ENCODE assay signal across 15 cellular contexts in genomic region chr4:176790398-176790797, GRCh38. TPM values are rescaled to one million over a fixed set of nuclear protein-coding genes. Genes with fewer than 3 reads are reported as not detected.
DNase-seq lines count a peak whose midpoint lies in the region; ATAC-seq, FAIRE-seq and TF ChIP-seq lines count a peak whose summit lies in the region.
"Had no signal": no experiment of that assay in that cellular context is flagged by ENCODE, and none has a peak within 500 bp of the region (broad histone marks: within the 10 kb centered on the region; RNA-seq: fewer than 3 reads in every experiment).

No MANE protein-coding gene starts in this region.

- no peak for ATAC-seq in GM21825 (IDR thresholded peaks at IDR 0.05; ENCODE audit: unreplicated experiment)
- ATAC-seq in GM19455 (IDR thresholded peaks at IDR 0.05; ENCODE audit: unreplicated experiment), result no peak

- no peak overlapping the region for H3K27ac Mint-ChIP-seq in nephron
- H3K27ac Mint-ChIP-seq in activated T-cell treated with anti-CD3 and anti-CD28 coated beads, Interleukin-2, amount 50 U/mL, for 24 hours, result no peak overlapping the region
- H3K27ac Mint-ChIP-seq: activated CD8-positive, alpha-beta T cell treated with anti-CD3 and anti-CD28 coated beads for 36 hours; stimulated activated effector memory CD8-positive, alpha-beta T cell treated with anti-CD3 and anti-CD28 coated beads, Interleukin-12 subunit alpha, Interleukin-12 subunit beta, amount 100 ng/mL, for 72 hours had no signal

- peaks cover 42% of the 10 kb centered on the region for H3K27me3 Mint-ChIP-seq in nephron (ENCODE audit: low read depth)
- H3K27me3 Mint-ChIP-seq in activated T-cell treated with anti-CD3 and anti-CD28 coated beads, Interleukin-2, amount 50 U/mL, for 24 hours, result peaks cover 50% of the 10 kb centered on the region

- peak overlapping the region; percentile 88 for H3K27ac ChIP-seq in ACC112 (ENCODE audit: low read depth, low read length)
- peak overlapping the region; percentile 23 for H3K27ac ChIP-seq in endothelial cell of umbilical vein (ENCODE audit: insufficient read depth, low read depth, low read length)
- H3K27ac ChIP-seq in neuronal stem cell (replicated peaks; ENCODE audit: low read length), result no peak overlapping the region
- H3K27ac ChIP-seq: ascending aorta had no signal

- no peak overlapping the region for H2BK12ac ChIP-seq in neuronal stem cell (ENCODE audit: low read length)

- WGBS in neuronal stem cell (ENCODE audit: extremely low coverage in 2 of 2, insufficient read length in 2 of 2, insufficient replicate concordance in 1 of 2), 2 donors, result 100% methylated on average over 2 of the region's 4 CpGs; no CpG with 5 or more reads in 1 of the 2 donors

- no peak for TF ChIP-seq POLR2A in endothelial cell of umbilical vein (IDR thresholded peaks at IDR 0.05; ENCODE audit: low read depth, low read length)

- no peaks in the 10 kb centered on the region for H4K20me1 ChIP-seq in endothelial cell of umbilical vein (replicated peaks; ENCODE audit: control insufficient read depth, extremely low read depth, insufficient read depth, low read length)

- FAIRE-seq in RCC 7860 (lab: Jason Lieb, UNC) (peak; percentile 16), endothelial cell of umbilical vein (lab: Jason Lieb, UNC) (no peak)

- no peak overlapping the region for H3K4ac ChIP-seq in neuronal stem cell (ENCODE audit: low read length)

- no peak overlapping the region for H2BK120ac ChIP-seq in neuronal stem cell (ENCODE audit: low read depth, low read length)

- POLR2A ChIA-PET in endothelial cell of umbilical vein (lab: Charles Lee), result no interaction called here

- no peak overlapping the region for H2BK5ac ChIP-seq in neuronal stem cell (ENCODE audit: low read length)

- no peak overlapping the region for H4K8ac ChIP-seq in neuronal stem cell (ENCODE audit: low read depth, low read length)

- H3K9me3 ChIP-seq in endothelial cell of umbilical vein (replicated peaks; ENCODE audit: control insufficient read depth, insufficient read depth, low read length) (no peaks in the 10 kb centered on the region), neuronal stem cell (replicated peaks in 1 of 2; ENCODE audit: control insufficient read depth in 2 of 2, insufficient read depth in 1 of 2, low read depth in 1 of 2, low read length in 2 of 2) (no peaks in the 10 kb centered on the region)
- H3K9me3 ChIP-seq: ascending aorta, uterus had no signal

- H3K4me3 ChIP-seq in ACC112 (ENCODE audit: low read depth, low read length) (peak overlapping the region; percentile 91), endothelial cell of umbilical vein (replicated peaks in 1 of 3; ENCODE audit: insufficient read depth in 1 of 3, low read depth in 1 of 3, low read length in 3 of 3) (peak overlapping the region in 2 of 3 experiments; percentile 99 to 100), neuronal stem cell (ENCODE audit: low read length in 2 of 2) (no peak overlapping the region)
- H3K4me3 ChIP-seq: uterus had no signal

- peaks cover 67% of the 10 kb centered on the region for H3K79me2 ChIP-seq in ACC112 (ENCODE audit: control insufficient read depth, insufficient read depth, low read length, unreplicated experiment)
- peaks cover 70% of the 10 kb centered on the region for H3K79me2 ChIP-seq in endothelial cell of umbilical vein (ENCODE audit: control insufficient read depth, insufficient read depth, low read length)

- H3K4me2 ChIP-seq in endothelial cell of umbilical vein (ENCODE audit: insufficient read depth, low read length), result peak overlapping the region; percentile 96
- H3K4me2 ChIP-seq in neuronal stem cell (ENCODE audit: insufficient read depth, low read length, poor library complexity, severe bottlenecking), result no peak overlapping the region

- H3K9me1 ChIP-seq in endothelial cell of umbilical vein (replicated peaks; ENCODE audit: control insufficient read depth, extremely low read depth, insufficient read depth, low read length), result no peaks in the 10 kb centered on the region

- H3K23ac ChIP-seq in neuronal stem cell (ENCODE audit: low read depth, low read length, poor library complexity), result no peak overlapping the region

- no peak overlapping the region for H3K14ac ChIP-seq in neuronal stem cell (ENCODE audit: low read length)

- DNase-seq in RCC 7860 (ENCODE audit: low spot score) (no peak), endothelial cell of umbilical vein (ENCODE audit: low read depth, low spot score) (no peak), neuronal stem cell (ENCODE audit: low spot score) (no peak)
- DNase-seq in activated T-cell treated with anti-CD3 and anti-CD28 coated beads, Interleukin-2, amount 50 U/mL, for 24 hours, result no peak
- DNase-seq: activated CD8-positive, alpha-beta T cell treated with anti-CD3 and anti-CD28 coated beads for 36 hours; glutamatergic neuron; NCI-H526 treated with DMSO at 0.1 percent for 48 hours; stimulated activated CD4-positive, alpha-beta T cell treated with anti-CD3 and anti-CD28 coated beads, Interleukin-4, amount 100 ng/mL, for 4 hours; uterus had no signal

- H3K9ac ChIP-seq in endothelial cell of umbilical vein (replicated peaks; ENCODE audit: extremely low read depth, insufficient read depth, low read length), result peak overlapping the region; percentile 99
- H3K9ac ChIP-seq in neuronal stem cell (ENCODE audit: low read depth, low read length, poor library complexity), result no peak overlapping the region

- BruUV-seq in endothelial cell of umbilical vein (replicated peaks; lab: Mats Ljungman, UMichigan), result TSS peak; percentile 15

- H2AFZ ChIP-seq in ACC112 (ENCODE audit: low read length, unreplicated experiment), result no peak overlapping the region
- H2AFZ ChIP-seq in endothelial cell of umbilical vein (ENCODE audit: low read depth, low read length), result no peak overlapping the region
- no peak overlapping the region for H2AFZ ChIP-seq in neuronal stem cell (ENCODE audit: low read length)

- intact Hi-C loops in endothelial cell of umbilical vein (cut with micrococcal nuclease), result loop anchor here (1.0 to 5.0 kb wide), 12 partner anchors 9 to 548 kb away; no protein-coding TSS in a partner anchor

- H3K9me3 Mint-ChIP-seq in nephron, result no peaks in the 10 kb centered on the region
- no peaks in the 10 kb centered on the region for H3K9me3 Mint-ChIP-seq in activated T-cell treated with anti-CD3 and anti-CD28 coated beads, Interleukin-2, amount 50 U/mL, for 24 hours
- H3K9me3 Mint-ChIP-seq: activated CD8-positive, alpha-beta T cell treated with anti-CD3 and anti-CD28 coated beads for 36 hours had no signal

- no peaks in the 10 kb centered on the region for H3K79me1 ChIP-seq in neuronal stem cell (ENCODE audit: low read depth, low read length)

- H3K27me3 ChIP-seq in ACC112 (ENCODE audit: insufficient read depth, low read length) (no peaks in the 10 kb centered on the region), endothelial cell of umbilical vein (ENCODE audit: control insufficient read depth in 2 of 2, insufficient read depth in 2 of 2, low read length in 2 of 2) (no peaks in the 10 kb centered on the region), neuronal stem cell (ENCODE audit: control insufficient read depth in 3 of 3, insufficient read depth in 3 of 3, low read depth in 1 of 3, low read length in 3 of 3) (peaks cover 0 to 30% (median 8%) of the 10 kb centered on the region in 3 experiments)
- H3K27me3 ChIP-seq: ascending aorta, uterus had no signal

- H3K4me1 ChIP-seq in ACC112 (ENCODE audit: control insufficient read depth, insufficient read depth, low read length, unreplicated experiment), result peaks cover 41% of the 10 kb centered on the region
- H3K4me1 ChIP-seq in endothelial cell of umbilical vein (ENCODE audit: control insufficient read depth, extremely low read depth, insufficient read depth, low read length), result peaks cover 39% of the 10 kb centered on the region
- peaks cover 0 to 6% of the 10 kb centered on the region in 2 donors for H3K4me1 ChIP-seq in neuronal stem cell (ENCODE audit: control insufficient read depth in 2 of 2, insufficient read depth in 1 of 2, low read depth in 1 of 2, low read length in 2 of 2)
- H3K4me1 ChIP-seq: uterus had no signal

- H3K36me3 Mint-ChIP-seq in nephron (ENCODE audit: low read depth), result no peaks in the 10 kb centered on the region
- H3K36me3 Mint-ChIP-seq in activated T-cell treated with anti-CD3 and anti-CD28 coated beads, Interleukin-2, amount 50 U/mL, for 24 hours (ENCODE audit: low read depth), result no peaks in the 10 kb centered on the region
- H3K36me3 Mint-ChIP-seq: stimulated activated effector memory CD8-positive, alpha-beta T cell treated with anti-CD3 and anti-CD28 coated beads, Interleukin-12 subunit alpha, Interleukin-12 subunit beta, amount 100 ng/mL, for 72 hours had no signal

- no peak overlapping the region for H2AK5ac ChIP-seq in neuronal stem cell (ENCODE audit: low read depth, low read length)

- no peak for TF ChIP-seq CTCF in endothelial cell of umbilical vein (IDR thresholded peaks at IDR 0.05; ENCODE audit: extremely low read depth in 1 of 2, insufficient read depth in 1 of 2, low read depth in 1 of 2, low read length in 2 of 2)
- no peak for TF ChIP-seq CTCF in nephron (IDR thresholded peaks at IDR 0.05; ENCODE audit: unreplicated experiment in 3 of 3)

- CTCF ChIA-PET in endothelial cell of umbilical vein (lab: Charles Lee), result no interaction called here

- no peak overlapping the region for H3K18ac ChIP-seq in neuronal stem cell (ENCODE audit: low read length)

- H3K4me1 Mint-ChIP-seq in nephron, result peaks cover 7% of the 10 kb centered on the region
- peaks cover 10% of the 10 kb centered on the region for H3K4me1 Mint-ChIP-seq in activated T-cell treated with anti-CD3 and anti-CD28 coated beads, Interleukin-2, amount 50 U/mL, for 24 hours (ENCODE audit: low read depth)
- H3K4me1 Mint-ChIP-seq: stimulated activated effector memory CD8-positive, alpha-beta T cell treated with anti-CD3 and anti-CD28 coated beads, Interleukin-12 subunit alpha, Interleukin-12 subunit beta, amount 100 ng/mL, for 72 hours had no signal

- no peak overlapping the region for H2BK15ac ChIP-seq in neuronal stem cell (ENCODE audit: low read length)

- H3K4me3 Mint-ChIP-seq in nephron, result peak overlapping the region; percentile 10 to 62 (median 46)
- no peak overlapping the region for H3K4me3 Mint-ChIP-seq in activated T-cell treated with anti-CD3 and anti-CD28 coated beads, Interleukin-2, amount 50 U/mL, for 24 hours
- H3K4me3 Mint-ChIP-seq: activated CD8-positive, alpha-beta T cell treated with anti-CD3 and anti-CD28 coated beads for 36 hours; stimulated activated effector memory CD8-positive, alpha-beta T cell treated with anti-CD3 and anti-CD28 coated beads, Interleukin-12 subunit alpha, Interleukin-12 subunit beta, amount 100 ng/mL, for 72 hours had no signal

- dilution Hi-C loops in endothelial cell of umbilical vein (cut with MboI; ENCODE audit: extremely low pct_ligation_motif_present, low sequenced_read_pairs), result no loop called here

- H3K36me3 ChIP-seq in ACC112 (ENCODE audit: insufficient read depth, low read length) (no peaks in the 10 kb centered on the region), endothelial cell of umbilical vein (ENCODE audit: control insufficient read depth in 2 of 2, extremely low read depth in 1 of 2, insufficient read depth in 2 of 2, low read length in 2 of 2) (no peaks in the 10 kb centered on the region), neuronal stem cell (replicated peaks in 1 of 2; ENCODE audit: control insufficient read depth in 2 of 2, insufficient read depth in 2 of 2, low read length in 2 of 2) (no peaks in the 10 kb centered on the region)
- H3K36me3 ChIP-seq: ascending aorta, uterus had no signal

- no peak overlapping the region for H4K91ac ChIP-seq in neuronal stem cell (ENCODE audit: low read depth, low read length, poor library complexity)

RNA-seq across cellular contexts. Expression of gene VEGFC, which starts 2.3 kb away (rescaled TPM):
- 34.9 and 47.1 TPM in 2 replicates for total RNA-seq in endothelial cell of umbilical vein
- polyA plus RNA-seq in endothelial cell of umbilical vein, result 18.7 and 20.4 TPM in 2 replicates
- polyA plus RNA-seq in endothelial cell of umbilical vein (2011; cell fraction: cytosol; rRNA removed), result 25.5 and 26.9 TPM in 2 replicates
- polyA plus RNA-seq in endothelial cell of umbilical vein (2011; cell fraction: nucleus; rRNA removed), result 38.4 and 40.5 TPM in 2 replicates
- 24.2 and 43.4 TPM in 2 replicates for polyA plus RNA-seq in endothelial cell of umbilical vein (2012)
- polyA minus RNA-seq in endothelial cell of umbilical vein, result 14.4 and 18.1 TPM in 2 replicates
- 1.8 TPM for polyA minus RNA-seq in endothelial cell of umbilical vein (2011; cell fraction: cytosol; rRNA and poly(A)+ RNA removed)
- polyA minus RNA-seq in endothelial cell of umbilical vein (2011; cell fraction: nucleus; rRNA and poly(A)+ RNA removed), result 20.6 and 23.8 TPM in 2 replicates
- polyA plus RNA-seq in neuronal stem cell (2013, experiment 1 of 2), result 2.3 TPM
- 2.3 TPM for polyA plus RNA-seq in neuronal stem cell (2013, experiment 2 of 2)
- total RNA-seq: activated CD8-positive, alpha-beta T cell treated with anti-CD3 and anti-CD28 coated beads for 36 hours had no signal

Comparison
In these comparisons a context has a peak if more than half of its experiments do, and no peak if none do; other contexts are left out.
1. H3K4me3 ChIP-seq: peak in ACC112 (single experiment) and endothelial cell of umbilical vein (2 of 3); none in neuronal stem cell (0 of 2).